In the genomic region with DNA sequence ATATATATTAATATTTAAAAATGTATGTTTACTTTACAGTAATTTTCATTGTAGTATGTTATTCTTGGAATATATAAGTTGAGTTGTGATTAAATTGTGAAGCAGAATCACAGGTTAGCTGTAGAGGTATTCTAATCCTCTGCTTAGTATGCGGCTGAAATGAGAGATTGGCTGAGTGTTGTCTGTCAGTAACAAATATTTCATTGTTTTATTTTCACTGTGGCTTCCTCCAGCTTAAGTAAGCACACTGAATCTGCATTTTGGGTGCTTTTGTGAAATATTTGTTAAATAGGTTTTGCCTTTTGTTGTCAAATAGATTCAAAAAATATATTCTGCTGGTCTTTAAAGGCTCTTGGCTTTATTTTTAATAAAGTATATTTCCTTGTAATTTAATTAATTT, we compare ENCODE assay signal across 26 cellular contexts.
"Had no signal": no experiment of that assay in that cellular context is flagged by ENCODE, and none has a peak within 500 bp of the region (broad histone marks: within the 10 kb centered on the region; RNA-seq: fewer than 3 reads in every experiment).

No MANE protein-coding gene starts in this region.

- H3K27me3 ChIP-seq: stomach, suprapubic skin, testis, thyroid gland, tibial artery, tibial nerve, transverse colon, upper lobe of left lung, upper lobe of right lung, uterus, vagina had no signal

- H3K4me3 ChIP-seq: stomach, suprapubic skin, testis, thoracic aorta, thyroid gland, tibial artery, tibial nerve, transverse colon, upper lobe of left lung, upper lobe of right lung, uterus, vagina had no signal

- H3K36me3 ChIP-seq: stomach, suprapubic skin, thoracic aorta, thyroid gland, tibial artery, tibial nerve, transverse colon, upper lobe of left lung, upper lobe of right lung, uterus, vagina had no signal

- H3K27ac ChIP-seq: stomach, suprapubic skin, testis, thoracic aorta, thyroid gland, tibial artery, tibial nerve, transverse colon, upper lobe of left lung, upper lobe of right lung, uterus, vagina had no signal

- H3K4me1 ChIP-seq: stomach, suprapubic skin, testis, thyroid gland, tibial artery, tibial nerve, transverse colon, upper lobe of left lung, upper lobe of right lung, uterus, vagina had no signal

- ATAC-seq: stimulated activated effector memory CD8-positive, alpha-beta T cell treated with anti-CD3 and anti-CD28 coated beads, Interleukin-12 subunit alpha, Interleukin-12 subunit beta, amount 100 ng/mL, for 72 hours; stimulated activated memory B cell treated with anti-CD40 and anti-IgM and Interleukin-4, amounts not matched to agents 10 μg/mL and 1 μg/mL and 100 μg/mL, for 72 hours; stimulated activated naive B cell treated with anti-CD40 and anti-IgM and Interleukin-4, amounts not matched to agents 10 μg/mL and 1 μg/mL and 100 μg/mL, for 72 hours; stimulated activated naive CD8-positive, alpha-beta T cell treated with anti-CD3 and anti-CD28 coated beads, Interleukin-15, amount 100 ng/mL, for 72 hours; stimulated activated naive CD8-positive, alpha-beta T cell treated with anti-CD3 and anti-CD28 coated beads, Interleukin-15, Interleukin-2, amounts not matched to agents 100 U/mL and 50 U/mL, for 24 hours; upper lobe of right lung had no signal

- DNase-seq: stimulated activated CD4-positive, alpha-beta T cell treated with anti-CD3 and anti-CD28 coated beads, Interleukin-2, amount 100 ng/mL, for 48 hours; stimulated activated CD4-positive, alpha-beta T cell treated with anti-CD3 and anti-CD28 coated beads, Interleukin-4, amount 100 ng/mL, for 1 hour; stimulated activated CD4-positive, alpha-beta T cell treated with anti-CD3 and anti-CD28 coated beads, Interleukin-4, amount 100 ng/mL, for 24 hours; stimulated activated CD4-positive, alpha-beta T cell treated with anti-CD3 and anti-CD28 coated beads, Interleukin-4, amount 100 ng/mL, for 4 hours; stimulated activated CD8-positive, alpha-beta memory T cell treated with anti-CD3 and anti-CD28 coated beads, Interleukin-4, amount 100 ng/mL, for 48 hours; stimulated activated naive B cell treated with anti-CD40 and anti-IgM and Interleukin-4, amounts not matched to agents 10 μg/mL and 1 μg/mL and 100 μg/mL, for 72 hours; stimulated activated naive CD4-positive, alpha-beta T cell; stimulated activated naive CD4-positive, alpha-beta T cell treated with Interleukin-2 at 50 U/mL for 16 hours; stimulated activated naive CD8-positive, alpha-beta T cell treated with anti-CD3 and anti-CD28 coated beads, Interleukin-15, amount 100 ng/mL, for 72 hours; stimulated activated naive CD8-positive, alpha-beta T cell treated with anti-CD3 and anti-CD28 coated beads, Interleukin-15, Interleukin-2, amounts not matched to agents 100 U/mL and 50 U/mL, for 24 hours; stomach; substantia nigra; testis; thyroid gland; tibial artery; transverse colon; trophoblast cell; upper lobe of left lung; upper lobe of right lung; uterus had no signal

- H3K9me3 ChIP-seq: suprapubic skin, testis, thoracic aorta, thyroid gland, tibial artery, transverse colon, upper lobe of left lung, upper lobe of right lung, uterus, vagina had no signal
